8 cellular contexts compared by ENCODE assay signal in the genomic region with DNA sequence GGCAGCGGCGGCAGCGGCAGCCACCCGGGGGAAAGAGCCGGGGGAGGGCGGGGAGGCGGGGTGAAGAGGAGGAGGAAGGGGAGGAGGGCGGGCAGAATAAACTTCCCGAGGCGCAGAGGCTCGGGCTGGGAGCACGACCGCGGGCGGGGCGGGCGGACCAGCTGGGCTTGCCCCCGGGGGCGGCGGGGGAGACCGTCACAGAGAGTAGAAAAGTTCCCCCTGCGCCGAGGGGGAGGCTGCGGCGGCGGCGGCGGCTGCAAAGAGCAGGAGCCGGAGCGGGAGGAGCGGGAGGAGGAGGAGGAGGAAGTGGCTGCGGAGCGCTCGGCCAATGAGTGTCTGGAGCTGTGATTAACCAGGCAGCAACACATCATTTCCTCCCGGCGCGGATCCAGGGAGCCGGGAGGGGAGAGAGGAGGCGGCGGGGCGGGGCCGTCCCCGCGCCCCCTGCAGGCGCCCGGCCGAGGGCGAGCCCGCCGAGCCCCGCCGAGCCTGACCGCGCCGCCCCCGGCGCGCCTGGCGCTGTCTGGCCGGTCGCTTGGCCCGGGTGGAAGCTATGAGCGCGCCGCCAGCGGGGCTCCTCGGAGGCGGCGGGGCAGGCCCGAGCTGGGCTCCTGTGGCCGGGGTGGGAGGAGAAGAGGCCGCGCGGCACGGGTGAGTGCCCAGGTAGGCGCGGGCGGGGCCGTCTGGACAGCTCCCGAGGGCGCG. TPM values are rescaled to one million over a fixed set of nuclear protein-coding genes. Genes with fewer than 3 reads are reported as not detected.
DNase-seq lines count a peak whose midpoint lies in the region; ATAC-seq and TF ChIP-seq lines count a peak whose summit lies in the region.

TSS of gene ACVR1 (minus strand) at position 265 of the 705 bp plus-strand sequence. CDS start 76,837 bp downstream, outside the sequence.

- H3K9me3 ChIP-seq in HUES48 (ENCODE audit: control insufficient read depth, insufficient read depth, low read length) (no peaks in the 10 kb centered on the region), OCI-LY7 (ENCODE audit: low read length) (no peaks in the 10 kb centered on the region)

- H3K9me2 ChIP-seq in OCI-LY7 (ENCODE audit: insufficient read depth, low read length) = no peaks in the 10 kb centered on the region

- in situ Hi-C loops in Caki2 (cut with HindIII; ENCODE audit: low pct_unique_long_range_greater_than_20kb, low sequenced_read_pairs) = no loop called here

- no peaks in the 10 kb centered on the region for H4K20me1 ChIP-seq in OCI-LY7 (ENCODE audit: insufficient read depth, low read length)

- POLR2A ChIA-PET in OCI-LY7 (lab: Charles Lee) = interaction anchor here (0.5 to 1.6 kb wide), 11 partner anchors 8 to 733 kb away, joined by 3 to 11 read pairs (median 4); no protein-coding TSS in a partner anchor

- H3K4me3 ChIP-seq in HUES48 (ENCODE audit: low read depth, low read length) (peak within 1 kb of the TSS; percentile 83), OCI-LY7 (ENCODE audit: low read depth, low read length, poor library complexity, severe bottlenecking) (peak within 1 kb of the TSS; percentile 85)

- H3K27ac ChIP-seq in HUES48 (ENCODE audit: low read depth, low read length) = peak within 1 kb of the TSS; percentile 82
- no peak within 1 kb of the TSS for H3K27ac ChIP-seq in OCI-LY7 (ENCODE audit: low read depth, low read length, poor library complexity, severe bottlenecking)

- H2AFZ ChIP-seq in OCI-LY7 (ENCODE audit: low read length) = peak within 1 kb of the TSS; percentile 86

- DNase-seq in Caki2 (ENCODE audit: low read depth) (peak; percentile 95), OCI-LY7 (ENCODE audit: low spot score) (peak; percentile 87), activated T-cell treated with anti-CD3 and anti-CD28 coated beads for 24 hours (ENCODE audit: low read depth) (peak; percentile 78), epidermal melanocyte (ENCODE audit: insufficient read length, low spot score) (peak; percentile 76), midbrain (lab: John Stamatoyannopoulos, UW) (peak; percentile 96)
- DNase-seq in stimulated activated CD8-positive, alpha-beta memory T cell treated with anti-CD3 and anti-CD28 coated beads, Interleukin-15, amount 100 ng/mL, for 48 hours (ENCODE audit: low read depth in 2 of 2) = peak; percentile 78 to 83

- no peaks in the 10 kb centered on the region for H3K36me3 ChIP-seq in HUES48 (ENCODE audit: control insufficient read depth, insufficient read depth, low read length)
- no peaks in the 10 kb centered on the region for H3K36me3 ChIP-seq in OCI-LY7 (ENCODE audit: insufficient read depth, low read length)

- intact Hi-C loops in OCI-LY7 (cut with micrococcal nuclease; ENCODE audit: unreplicated experiment) = loop anchor here (5.0 to 10.0 kb wide), 4 partner anchors 381 to 1839 kb away; partner anchors contain the start of genes CCDC148, MARCHF7, PKP4 and WDSUB1

- BruUV-seq in OCI-LY7 (replicated peaks; lab: Mats Ljungman, UMichigan) = no TSS peak

- H3K9ac ChIP-seq in HUES48 (ENCODE audit: low read depth, low read length) = peak within 1 kb of the TSS; percentile 59

- ATAC-seq in GM21423 (IDR thresholded peaks at IDR 0.05; ENCODE audit: unreplicated experiment) = peak; percentile 86

- H3K4me1 ChIP-seq in HUES48 (ENCODE audit: control insufficient read depth, insufficient read depth, low read length) (peaks cover 39% of the 10 kb centered on the region), OCI-LY7 (ENCODE audit: insufficient read depth, low read length, poor library complexity, severe bottlenecking) (peaks cover 15% of the 10 kb centered on the region)

- H3K27me3 ChIP-seq in HUES48 (ENCODE audit: control insufficient read depth, insufficient read depth, low read length) = no peaks in the 10 kb centered on the region; the same call in 1 of the 2 replicates

- CTCF ChIA-PET in OCI-LY7 (lab: Charles Lee; ENCODE audit: unreplicated experiment) = interaction anchor here (0.6 kb wide), 1 partner anchor 601 kb away, joined by 6 read pairs; no protein-coding TSS in a partner anchor

- peak within 1 kb of the TSS; percentile 84 for H3K4me2 ChIP-seq in OCI-LY7 (ENCODE audit: low read length)

- H3K79me2 ChIP-seq in OCI-LY7 (ENCODE audit: insufficient read depth, low read depth, low read length) = no peaks in the 10 kb centered on the region

- TF ChIP-seq CTCF in OCI-LY7 (conservative IDR thresholded peaks at IDR 0.05; ENCODE audit: low read length) = no peak; the same call in 1 of the 2 replicates

RNA-seq across cellular contexts. Expression of gene ACVR1, which starts in this region (rescaled TPM):
- total RNA-seq in Caki2 (2014; rRNA removed; shearing (Covaris generic); ENCODE audit: low replicate concordance) = 8.1 and 17.1 TPM in 2 replicates
- 0.13 and 1.6 TPM in 2 replicates for total RNA-seq in OCI-LY7 (2014; rRNA removed; shearing (Covaris generic))
- 2.7 and 3.9 TPM in 2 replicates for total RNA-seq in OCI-LY7 (2022)
